8 cellular contexts compared by ENCODE assay signal in the genomic region with DNA sequence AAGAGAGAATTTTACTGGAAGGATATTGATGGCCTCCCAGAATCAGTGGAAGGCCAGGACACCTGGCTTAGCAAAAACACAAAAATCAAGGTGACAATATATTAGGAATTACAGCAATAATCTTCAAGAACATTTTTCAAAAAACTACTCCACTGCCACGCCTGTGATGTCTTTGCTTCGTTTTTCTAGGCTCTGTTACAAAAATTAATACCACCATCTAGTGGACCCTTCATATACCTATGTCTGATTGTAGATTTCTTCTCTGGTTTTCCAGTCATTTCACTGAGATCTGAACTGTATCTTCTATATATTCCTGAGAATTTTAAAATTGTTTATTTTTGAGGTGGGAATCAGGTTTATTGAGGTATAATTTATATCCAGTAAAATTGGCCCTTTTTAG. TPM values are rescaled to one million over a fixed set of nuclear protein-coding genes. Genes with fewer than 3 reads are reported as not detected.
DNase-seq lines count a peak whose midpoint lies in the region; ATAC-seq and TF ChIP-seq lines count a peak whose summit lies in the region.

No MANE protein-coding gene starts in this region.

- H3K27ac ChIP-seq in SK-N-SH (ENCODE audit: low read depth in 2 of 2, low read length in 1 of 2), result no peak overlapping the region

- no peaks in the 10 kb centered on the region for H3K27me3 Mint-ChIP-seq in memory B cell
- H3K27me3 Mint-ChIP-seq in glutamatergic neuron (ENCODE audit: unreplicated experiment), result peaks cover 5% of the 10 kb centered on the region

- POLR2A ChIA-PET in SK-N-SH (lab: Yijun Ruan, JAX), result no interaction called here

- H3K79me2 ChIP-seq in SK-N-SH (ENCODE audit: insufficient read depth), result no peaks in the 10 kb centered on the region

- no peaks in the 10 kb centered on the region for H3K9me2 ChIP-seq in SK-N-SH

- no peak overlapping the region for H3K9ac ChIP-seq in SK-N-SH

- no peaks in the 10 kb centered on the region for H3K9me3 Mint-ChIP-seq in memory B cell
- peaks cover 2% of the 10 kb centered on the region for H3K9me3 Mint-ChIP-seq in glutamatergic neuron (ENCODE audit: unreplicated experiment)

- H3K4me3 Mint-ChIP-seq in memory B cell, result no peak overlapping the region
- no peak overlapping the region for H3K4me3 Mint-ChIP-seq in glutamatergic neuron (ENCODE audit: unreplicated experiment)

- H3K36me3 Mint-ChIP-seq in memory B cell, result no peaks in the 10 kb centered on the region
- H3K36me3 Mint-ChIP-seq in glutamatergic neuron (ENCODE audit: unreplicated experiment), result no peaks in the 10 kb centered on the region

- peaks cover 6% of the 10 kb centered on the region for H3F3A ChIP-seq in SK-N-SH (replicated peaks; ENCODE audit: insufficient read depth)

- WGBS in SK-N-SH (ENCODE audit: low lambda C conversion rate), result 20% methylated on average over 2 of the region's 2 CpGs

- no peak overlapping the region for H3K4me3 ChIP-seq in SK-N-SH (ENCODE audit: low read depth in 2 of 2, low read length in 1 of 2)

- H3K4me1 Mint-ChIP-seq in memory B cell, result peaks cover 4% of the 10 kb centered on the region
- no peaks in the 10 kb centered on the region for H3K4me1 Mint-ChIP-seq in glutamatergic neuron (ENCODE audit: low read depth, unreplicated experiment)

- H4K20me1 ChIP-seq in SK-N-SH (ENCODE audit: insufficient read depth), result no peaks in the 10 kb centered on the region

- CTCF ChIA-PET in SK-N-SH (lab: Yijun Ruan, JAX), result interaction anchor here (1.1 to 1.2 kb wide), 2 partner anchors 11 to 54 kb away, joined by 3 read pairs; partner anchors contain the start of genes C3orf33 and GMPS

- H3K36me3 ChIP-seq in SK-N-SH (replicated peaks in 1 of 2; ENCODE audit: control insufficient read depth in 1 of 2, insufficient read depth in 2 of 2, low read length in 1 of 2), result no peaks in the 10 kb centered on the region

- TF ChIP-seq EP300 in SK-N-SH (IDR thresholded peaks at IDR 0.05; ENCODE audit: borderline replicate concordance in 1 of 2, low read depth in 1 of 2, low read length in 1 of 2), result no peak

- H3K4me2 ChIP-seq in SK-N-SH, result no peak overlapping the region

- H3K4me1 ChIP-seq in SK-N-SH (ENCODE audit: control insufficient read depth in 1 of 2, insufficient read depth in 2 of 2, low read depth in 1 of 2, low read length in 1 of 2), result no peaks in the 10 kb centered on the region; a peak in 1 of 4 replicates

- 0 out of 3 replicates have a peak, but pooled peaks have one; percentile 11 for TF ChIP-seq CTCF in GM12872 (IDR thresholded peaks at IDR 0.05; ENCODE audit: insufficient read depth, low read depth, low read length)
- TF ChIP-seq CTCF in SK-N-SH (IDR thresholded peaks at IDR 0.05), result peak; percentile 52
- no peak for TF ChIP-seq CTCF in glutamatergic neuron (IDR thresholded peaks at IDR 0.05; ENCODE audit: partially characterized antibody, unreplicated experiment)

- peak overlapping the region; percentile 27; the same call in 1 of the 2 replicates for H2AFZ ChIP-seq in SK-N-SH (ENCODE audit: low read depth)

- DNase-seq in SK-N-SH, result peak; percentile 36
- DNase-seq in memory B cell (ENCODE audit: low spot score in 2 of 2), result no peak
- no peak for DNase-seq in ecto neural progenitor cell (ENCODE audit: low spot score)
- DNase-seq in glutamatergic neuron, result no peak
- no peak for DNase-seq in NCI-H1930 (lab: John Stamatoyannopoulos, UW)
- no peak for DNase-seq in cerebellum (ENCODE audit: low spot score)

- peak; percentile 69 for TF ChIP-seq RAD21 in SK-N-SH (IDR thresholded peaks at IDR 0.05; ENCODE audit: low read length)

- peak; percentile 62 for ATAC-seq in HG02885 (IDR thresholded peaks at IDR 0.05; ENCODE audit: poor library complexity, unreplicated experiment)
- peak; percentile 50 for ATAC-seq in memory B cell (ENCODE audit: low read depth)

- no peak overlapping the region for H3K27ac Mint-ChIP-seq in memory B cell
- H3K27ac Mint-ChIP-seq in glutamatergic neuron (ENCODE audit: unreplicated experiment), result no peak overlapping the region

- H3K27me3 ChIP-seq in SK-N-SH (ENCODE audit: insufficient read depth), result no peaks in the 10 kb centered on the region

- no peaks in the 10 kb centered on the region for H3K9me3 ChIP-seq in SK-N-SH

TF ChIP-seq in SK-N-SH, 30 proteins besides CTCF, POLR2A, EP300 and RAD21:
- TF ChIP-seq SMC3 (IDR thresholded peaks at IDR 0.05; ENCODE audit: low read depth, low read length) (0 out of 2 replicates have a peak, but pooled peaks have one; percentile 17), TCF12 (IDR thresholded peaks at IDR 0.05) (no peak)

RNA-seq across cellular contexts. Expression of gene SLC33A1, which starts 5.6 kb away (rescaled TPM):
- 10.3 and 12.8 TPM in 2 replicates for polyA plus RNA-seq in SK-N-SH (2012; rRNA removed)
- 10.8 and 11.9 TPM in 2 replicates for polyA plus RNA-seq in SK-N-SH (2012; cell fraction: cytosol; rRNA removed)
- polyA plus RNA-seq in SK-N-SH (2012; cell fraction: nucleus; rRNA removed), result 17.4 and 17.6 TPM in 2 replicates
- total RNA-seq in glutamatergic neuron (ENCODE audit: unreplicated experiment) (19.7 TPM), cerebellum (27.6 TPM)

RNA-seq across cellular contexts. Expression of gene GMPS, which starts 10.6 kb away (rescaled TPM):
- polyA plus RNA-seq in SK-N-SH (2012; rRNA removed), result 13.4 and 14.8 TPM in 2 replicates
- 21.1 and 28.5 TPM in 2 replicates for polyA plus RNA-seq in SK-N-SH (2012; cell fraction: cytosol; rRNA removed)
- polyA plus RNA-seq in SK-N-SH (2012; cell fraction: nucleus; rRNA removed), result 8.8 and 14.2 TPM in 2 replicates
- total RNA-seq in glutamatergic neuron (ENCODE audit: unreplicated experiment) (82.3 TPM), cerebellum (37.4 TPM)

RNA-seq across cellular contexts. Expression of gene C3orf33, which starts 53.8 kb away (rescaled TPM):
- 2.9 and 3.3 TPM in 2 replicates for polyA plus RNA-seq in SK-N-SH (2012; rRNA removed)
- 3.0 and 4.4 TPM in 2 replicates for polyA plus RNA-seq in SK-N-SH (2012; cell fraction: cytosol; rRNA removed)
- polyA plus RNA-seq in SK-N-SH (2012; cell fraction: nucleus; rRNA removed), result 2.2 and 2.6 TPM in 2 replicates
- total RNA-seq in glutamatergic neuron (ENCODE audit: unreplicated experiment) (1.8 TPM), cerebellum (5.4 TPM)
